In genomic region chr6:163408352-163408991, GRCh38 we compare ENCODE assay signal across 21 cellular contexts. TPM values are rescaled to one million over a fixed set of nuclear protein-coding genes. Genes with fewer than 3 reads are reported as not detected.
A peak's percentile ranks its signal among the peaks of the same experiment; 100 is the strongest.
DNase-seq lines count a peak whose midpoint lies in the region; ATAC-seq lines count a peak whose summit lies in the region.
"Had no signal": no experiment of that assay in that cellular context is flagged by ENCODE, and none has a peak within 500 bp of the region (broad histone marks: within the 10 kb centered on the region; RNA-seq: fewer than 3 reads in every experiment).

No MANE protein-coding gene starts in this region.

- DNase-seq in HK-2 (ENCODE audit: unreplicated experiment) (peak; percentile 21), SW480 (ENCODE audit: low spot score) (peak; percentile 36), kidney tubule cell (ENCODE audit: low spot score) (peak; percentile 90), renal cortical epithelial cell (ENCODE audit: low read depth) (peak; percentile 98), GOT3 (lab: John Stamatoyannopoulos, UW) (no peak), NCI-H524 treated with DMSO at 0.1 percent for 48 hours (lab: John Stamatoyannopoulos, UW) (no peak), aorta (no peak), T1000 (lab: John Stamatoyannopoulos, UW) (no peak)
- DNase-seq: Caco-2; CD4-positive, alpha-beta memory T cell; GDM1; KBM-7; NCI-H1105; NCI-H146; NCI-H2029 treated with DMSO at 0.1 percent for 48 hours; NCI-H226; NCI-H524; NCI-H82; Peyer's patch had no signal

- H3K27me3 ChIP-seq in aorta (ENCODE audit: control insufficient read depth in 1 of 2, insufficient read depth in 2 of 2, low read length in 1 of 2) = no peaks in the 10 kb centered on the region
- H3K27me3 ChIP-seq: BLaER1 treated with 17β-estradiol and CSF1 and Interleukin-3, amounts not matched to agents 10 nM and 100 nM; Peyer's patch; SJSA1 had no signal

- intact Hi-C loops in aorta (cut with DNase I) = loop anchor here in 1 of 2 donors (5.0 kb wide), 1 partner anchor 51 kb away; no protein-coding TSS in a partner anchor

- no peaks in the 10 kb centered on the region for H3K4me1 ChIP-seq in aorta (ENCODE audit: control insufficient read depth in 1 of 2, insufficient read depth in 2 of 2, low read length in 2 of 2)

- H3K27ac ChIP-seq in aorta (ENCODE audit: low read depth in 1 of 2, low read length in 2 of 2) = no peak overlapping the region
- H3K27ac ChIP-seq: Peyer's patch, SJSA1 had no signal

- no peaks in the 10 kb centered on the region for H3K36me3 ChIP-seq in aorta (ENCODE audit: control insufficient read depth in 1 of 2, insufficient read depth in 2 of 2, low read length in 1 of 2)
- H3K36me3 ChIP-seq: Peyer's patch had no signal

- H3K9me3 ChIP-seq in aorta (ENCODE audit: control insufficient read depth, low read length) = no peaks in the 10 kb centered on the region
- H3K9me3 ChIP-seq: Caco-2, Peyer's patch, SJSA1 had no signal

- 89 to 93% methylated on average over 9 of the region's 9 CpGs for WGBS in aorta, 2 donors

- no peak for ATAC-seq in aorta (ENCODE audit: low FRiP score)

- H3K4me3 ChIP-seq in aorta (ENCODE audit: low read length in 2 of 2) = no peak overlapping the region
- H3K4me3 ChIP-seq: BLaER1 treated with 17β-estradiol and CSF1 and Interleukin-3, amounts not matched to agents 10 nM and 100 nM; Peyer's patch; SJSA1 had no signal

RNA-seq across cellular contexts. Expression of gene QKI, which starts 6.0 kb away (rescaled TPM):
- total RNA-seq in renal cortical epithelial cell = 92.6 and 218 TPM in 2 replicates
- total RNA-seq in aorta = 100 to 1,000 TPM; 149 to 213 TPM
- 10 to 100 TPM; 27.1 to 30.1 TPM for polyA plus RNA-seq in aorta

Comparison
In these comparisons a context has a peak if more than half of its experiments do, and no peak if none do; other contexts are left out.
1. DNase-seq: peak in HK-2 (single experiment), SW480 (single experiment), kidney tubule cell (single experiment) and renal cortical epithelial cell (single experiment); none in GOT3 (single experiment), NCI-H524 treated with DMSO at 0.1 percent for 48 hours (single experiment), aorta (0 of 2) and T1000 (single experiment).